Comparison of ENCODE assay signal across 8 cellular contexts in genomic region chr16:66741131-66741900, GRCh38. TPM values are rescaled to one million over a fixed set of nuclear protein-coding genes. Genes with fewer than 3 reads are reported as not detected.
DNase-seq lines count a peak whose midpoint lies in the region; ATAC-seq, FAIRE-seq and TF ChIP-seq lines count a peak whose summit lies in the region.

No MANE protein-coding gene starts in this region.

- H3K27ac Mint-ChIP-seq in activated naive CD4-positive, alpha-beta T cell treated with anti-CD3 and anti-CD28 coated beads, Interleukin-2, amount 10 ng/mL, durations not matched to agents 7 days and 5 days: peak overlapping the region; percentile 20
- no peak overlapping the region for H3K27ac Mint-ChIP-seq in activated naive CD4-positive, alpha-beta T cell treated with anti-CD3 and anti-CD28 coated beads for 36 hours

- no peaks in the 10 kb centered on the region for H3K27me3 ChIP-seq in GM12878 (replicated peaks in 1 of 2; ENCODE audit: control insufficient read depth in 2 of 2, insufficient read depth in 2 of 2, low read length in 1 of 2)
- H3K27me3 ChIP-seq in skeletal muscle tissue (ENCODE audit: control insufficient read depth in 3 of 3, insufficient read depth in 3 of 3, low read length in 3 of 3): no peaks in the 10 kb centered on the region

- H2AFZ ChIP-seq in GM12878 (ENCODE audit: control insufficient read depth, low read depth, low read length): no peak overlapping the region

- peaks cover 14 to 24% of the 10 kb centered on the region in 2 experiments for H3K36me3 ChIP-seq in GM12878 (ENCODE audit: control insufficient read depth in 2 of 2, insufficient read depth in 2 of 2, low read length in 1 of 2)
- peaks cover 11 to 34% (median 17%) of the 10 kb centered on the region in 3 donors for H3K36me3 ChIP-seq in skeletal muscle tissue (ENCODE audit: control insufficient read depth in 3 of 3, insufficient read depth in 3 of 3, low read length in 3 of 3)

- H3K4me3 ChIP-seq in GM12878: no peak overlapping the region
- peak overlapping the region in 2 of 3 donors; percentile 1 to 39 for H3K4me3 ChIP-seq in skeletal muscle tissue (ENCODE audit: low read length in 3 of 3)

- H3K4me3 Mint-ChIP-seq in activated naive CD4-positive, alpha-beta T cell treated with anti-CD3 and anti-CD28 coated beads, Interleukin-2, amount 10 ng/mL, durations not matched to agents 7 days and 5 days: no peak overlapping the region
- H3K4me3 Mint-ChIP-seq in activated naive CD4-positive, alpha-beta T cell treated with anti-CD3 and anti-CD28 coated beads for 36 hours: no peak overlapping the region

- CTCF ChIA-PET in activated naive CD4-positive, alpha-beta T cell treated with anti-CD3 and anti-CD28 coated beads, Interleukin-2, amount 10 ng/mL, durations not matched to agents 7 days and 5 days (lab: Charles Lee): interaction anchor here (0.6 to 6.7 kb wide), 10 partner anchors 8 to 336 kb away, joined by 3 to 85 read pairs (median 4); partner anchors contain the start of gene DYNC1LI2
- CTCF ChIA-PET in activated naive CD4-positive, alpha-beta T cell treated with anti-CD3 and anti-CD28 coated beads for 36 hours (lab: Charles Lee): interaction anchor here (0.7 to 4.4 kb wide), 16 partner anchors 10 to 382 kb away, joined by 3 to 31 read pairs (median 4); partner anchors contain the start of genes DYNC1LI2 and NAE1
- CTCF ChIA-PET in GM12878 (lab: Yijun Ruan, JAX): interaction anchor here (0.6 to 8.5 kb wide), 24 partner anchors 7 to 335 kb away, joined by 3 to 76 read pairs (median 4); partner anchors contain the start of genes DYNC1LI2, NAE1 and PDP2

- intact Hi-C loops in activated naive CD4-positive, alpha-beta T cell treated with anti-CD3 and anti-CD28 coated beads for 36 hours (cut with micrococcal nuclease): loop anchor here (5.0 kb wide), 1 partner anchor 79 kb away; no protein-coding TSS in a partner anchor
- intact Hi-C loops in GM12878 (cut with micrococcal nuclease; ENCODE audit: unreplicated experiment): no loop called here

- TF ChIP-seq CTCF in GM12878 (IDR thresholded peaks at IDR 0.05 in 2 of 3, conservative IDR thresholded peaks at IDR 0.05 in 1 of 3; ENCODE audit: control insufficient read depth in 2 of 3, extremely low read depth in 1 of 3, insufficient read depth in 1 of 3, low read depth in 3 of 3, low read length in 3 of 3): no peak

- no peak for TF ChIP-seq POLR2A in GM12878 (IDR thresholded peaks at IDR 0.05; ENCODE audit: low read depth, low read length)

- RAD21 ChIA-PET in GM12878 (lab: Charles Lee; ENCODE audit: unreplicated experiment): interaction anchor here (0.7 to 1.2 kb wide), 4 partner anchors 11 to 335 kb away, joined by 3 to 4 read pairs (median 4); no protein-coding TSS in a partner anchor

- no peak for FAIRE-seq in GM12878 (lab: Jason Lieb, UNC)

- POLR2A ChIA-PET in GM12878 (lab: Charles Lee): interaction anchor here (0.6 to 1.4 kb wide), 4 partner anchors 10 to 145 kb away, joined by 3 to 5 read pairs (median 4); partner anchors contain the start of gene DYNC1LI2

- WGBS in GM12878 (ENCODE audit: insufficient coverage, insufficient replicate concordance, low lambda C conversion rate, missing lambda C conversion rate): 88% methylated on average over 10 of the region's 10 CpGs

- BruUV-seq in GM12878 (replicated peaks; lab: Mats Ljungman, UMichigan): TSS peak; percentile 25

- in situ Hi-C loops in GM12878 (cut with MboI): no loop called here

- H3K4me1 ChIP-seq in GM12878 (ENCODE audit: control insufficient read depth, insufficient read depth, low read length) (no peaks in the 10 kb centered on the region), skeletal muscle tissue (ENCODE audit: control insufficient read depth in 3 of 3, insufficient read depth in 3 of 3, low read length in 3 of 3) (peaks cover 30 to 38% (median 35%) of the 10 kb centered on the region in 3 donors)

- no peak for TF ChIP-seq EP300 in GM12878 (IDR thresholded peaks at IDR 0.05; ENCODE audit: borderline replicate concordance in 1 of 2, control insufficient read depth in 1 of 2, low read depth in 2 of 2, low read length in 2 of 2)

- no peaks in the 10 kb centered on the region for H3K9me3 Mint-ChIP-seq in activated naive CD4-positive, alpha-beta T cell treated with anti-CD3 and anti-CD28 coated beads, Interleukin-2, amount 10 ng/mL, durations not matched to agents 7 days and 5 days
- H3K9me3 Mint-ChIP-seq in activated naive CD4-positive, alpha-beta T cell treated with anti-CD3 and anti-CD28 coated beads for 36 hours: no peaks in the 10 kb centered on the region

- H3K9me3 ChIP-seq in GM12878 (replicated peaks; ENCODE audit: control insufficient read depth, insufficient read depth, low read length): no peaks in the 10 kb centered on the region
- H3K9me3 ChIP-seq in skeletal muscle tissue (ENCODE audit: control insufficient read depth in 3 of 3, low read length in 3 of 3): no peaks in the 10 kb centered on the region

- H3K9ac ChIP-seq in GM12878 (ENCODE audit: control insufficient read depth, insufficient read depth, low read length): no peak overlapping the region
- peak overlapping the region; percentile 41 to 71 (median 66) for H3K9ac ChIP-seq in skeletal muscle tissue (ENCODE audit: low read depth in 1 of 3, low read length in 3 of 3)

- H3K4me2 ChIP-seq in GM12878 (ENCODE audit: control insufficient read depth, insufficient read depth): no peak overlapping the region

- H3K27me3 Mint-ChIP-seq in activated naive CD4-positive, alpha-beta T cell treated with anti-CD3 and anti-CD28 coated beads, Interleukin-2, amount 10 ng/mL, durations not matched to agents 7 days and 5 days: no peaks in the 10 kb centered on the region
- no peaks in the 10 kb centered on the region for H3K27me3 Mint-ChIP-seq in activated naive CD4-positive, alpha-beta T cell treated with anti-CD3 and anti-CD28 coated beads for 36 hours (ENCODE audit: low read depth)

- DNase-seq in activated naive CD4-positive, alpha-beta T cell treated with anti-CD3 and anti-CD28 coated beads, Interleukin-2, amount 10 ng/mL, durations not matched to agents 7 days and 5 days: no peak
- no peak for DNase-seq in activated naive CD4-positive, alpha-beta T cell treated with anti-CD3 and anti-CD28 coated beads for 36 hours
- DNase-seq in GM12878 (ENCODE audit: low read depth, low spot score) (no peak), hippocampal formation (lab: John Stamatoyannopoulos, UW) (peak; percentile 91 to 96), iPS-NIHi7 (ENCODE audit: extremely low spot score) (no peak)

- ATAC-seq in GM12878 (no peak; the same call in 2 of the 3 replicates), GM21717 (IDR thresholded peaks at IDR 0.05; ENCODE audit: unreplicated experiment) (no peak), HG02852 (IDR thresholded peaks at IDR 0.05; ENCODE audit: unreplicated experiment) (no peak)

- TF ChIP-seq RAD21 in GM12878 (IDR thresholded peaks at IDR 0.05; ENCODE audit: insufficient read depth, low read depth, low read length): no peak

- SMC1A ChIA-PET in GM12878 (lab: Charles Lee; ENCODE audit: uncharacterized antibody, unreplicated experiment): interaction anchor here (1.1 to 1.7 kb wide), 5 partner anchors 11 to 335 kb away, joined by 3 to 11 read pairs (median 4); no protein-coding TSS in a partner anchor

- no peaks in the 10 kb centered on the region for H4K20me1 ChIP-seq in GM12878 (ENCODE audit: control insufficient read depth, insufficient read depth)

- peaks cover 28% of the 10 kb centered on the region for H3K4me1 Mint-ChIP-seq in activated naive CD4-positive, alpha-beta T cell treated with anti-CD3 and anti-CD28 coated beads, Interleukin-2, amount 10 ng/mL, durations not matched to agents 7 days and 5 days
- peaks cover 10% of the 10 kb centered on the region for H3K4me1 Mint-ChIP-seq in activated naive CD4-positive, alpha-beta T cell treated with anti-CD3 and anti-CD28 coated beads for 36 hours (ENCODE audit: low read depth)

- H3K27ac ChIP-seq in GM12878 (ENCODE audit: control insufficient read depth, insufficient read depth) (no peak overlapping the region), skeletal muscle tissue (ENCODE audit: low read depth, low read length) (peak overlapping the region; percentile 88)

- H3K79me2 ChIP-seq in GM12878 (ENCODE audit: control insufficient read depth, insufficient read depth, low read length): peaks cover 6% of the 10 kb centered on the region

- peaks cover 43% of the 10 kb centered on the region for H3K36me3 Mint-ChIP-seq in activated naive CD4-positive, alpha-beta T cell treated with anti-CD3 and anti-CD28 coated beads, Interleukin-2, amount 10 ng/mL, durations not matched to agents 7 days and 5 days
- peaks cover 9% of the 10 kb centered on the region for H3K36me3 Mint-ChIP-seq in activated naive CD4-positive, alpha-beta T cell treated with anti-CD3 and anti-CD28 coated beads for 36 hours (ENCODE audit: low read depth)

RNA-seq across cellular contexts. Expression of gene DYNC1LI2, which starts 10.1 kb away (rescaled TPM):
- total RNA-seq in activated naive CD4-positive, alpha-beta T cell treated with anti-CD3 and anti-CD28 coated beads for 36 hours: 10 to 100 TPM; 30.8 to 31.0 TPM
- 145 and 165 TPM in 2 replicates for total RNA-seq in GM12878 (2013; cell fraction: nucleolus; rRNA removed)
- total RNA-seq in GM12878 (2014; rRNA removed) (27.2 and 28.4 TPM in 2 replicates), GM12878 (2014; rRNA removed; fragmentation: Illumina TruSeq; extraction: Trizol) (29.5 TPM in 2 replicates), GM12878 (2021) (33.9 and 37.9 TPM in 2 replicates), skeletal muscle tissue (70.5 TPM)
- 23.4 TPM for polyA plus RNA-seq in GM12878 (2011; ENCODE audit: low read depth)
- polyA plus RNA-seq in GM12878 (2011; rRNA removed) (31.0 and 35.2 TPM in 2 replicates), GM12878 (2014; fragmentation: Illumina TruSeq; extraction: Trizol) (36.4 and 40.9 TPM in 2 replicates), GM12878 (2014; fragmentation: Nextera tagmentation; extraction: Ambion mirVana) (1 to 10 TPM; 6.0 to 8.3 TPM), GM12878 (2014; rRNA removed) (39.4 and 47.4 TPM in 2 replicates), GM12878 (2016; fragmentation: Nextera tagmentation; extraction: Ambion mirVana) (10 to 100 TPM; 41.8 to 46.5 TPM)
- polyA plus RNA-seq in GM12878 (2011; cell fraction: cytosol; rRNA removed): 25.7 and 28.3 TPM in 2 replicates
- 73.5 and 89.4 TPM in 2 replicates for polyA plus RNA-seq in GM12878 (2011; cell fraction: nucleus; rRNA removed)
- polyA plus RNA-seq in GM12878 (2012): 19.0 and 26.4 TPM in 2 replicates
- 32.8 and 33.4 TPM in 2 replicates for polyA minus RNA-seq in GM12878 (2011; rRNA and poly(A)+ RNA removed)
- polyA minus RNA-seq in GM12878 (2011; cell fraction: cytosol; rRNA and poly(A)+ RNA removed): 9.0 and 18.5 TPM in 2 replicates
- 26.1 and 44.9 TPM in 2 replicates for polyA minus RNA-seq in GM12878 (2011; cell fraction: nucleus; rRNA and poly(A)+ RNA removed)

RNA-seq across cellular contexts. Expression of gene CMTM4, which starts 44.8 kb away (rescaled TPM):
- total RNA-seq in activated naive CD4-positive, alpha-beta T cell treated with anti-CD3 and anti-CD28 coated beads for 36 hours: 1 to 10 TPM; 4.6 to 4.7 TPM
- total RNA-seq in GM12878 (2013; cell fraction: nucleolus; rRNA removed): 0.38 and 0.88 TPM in 2 replicates
- total RNA-seq in GM12878 (2014; rRNA removed) (0.11 and 0.16 TPM in 2 replicates), GM12878 (2014; rRNA removed; fragmentation: Illumina TruSeq; extraction: Trizol) (0.18 and 0.23 TPM in 2 replicates), GM12878 (2021) (0.21 and 0.53 TPM in 2 replicates), skeletal muscle tissue (10.4 TPM)
- polyA plus RNA-seq in GM12878 (2011; ENCODE audit: low read depth): 0.07 TPM
- polyA plus RNA-seq in GM12878 (2011; rRNA removed) (0.27 and 0.43 TPM in 2 replicates), GM12878 (2014; fragmentation: Illumina TruSeq; extraction: Trizol) (0.05 and 0.18 TPM in 2 replicates), GM12878 (2014; fragmentation: Nextera tagmentation; extraction: Ambion mirVana) (under 1 TPM; 0.02 to 0.08 TPM), GM12878 (2014; rRNA removed) (0.10 and 0.13 TPM in 2 replicates), GM12878 (2016; fragmentation: Nextera tagmentation; extraction: Ambion mirVana) (not detected)
- polyA plus RNA-seq in GM12878 (2011; cell fraction: cytosol; rRNA removed): 0.28 and 0.34 TPM in 2 replicates
- polyA plus RNA-seq in GM12878 (2011; cell fraction: nucleus; rRNA removed): 0.94 and 1.2 TPM in 2 replicates
- 0.09 and 0.18 TPM in 2 replicates for polyA plus RNA-seq in GM12878 (2012)
- polyA minus RNA-seq in GM12878 (2011; rRNA and poly(A)+ RNA removed): 0.21 and 0.73 TPM in 2 replicates
- 0.52 and 0.67 TPM in 2 replicates for polyA minus RNA-seq in GM12878 (2011; cell fraction: cytosol; rRNA and poly(A)+ RNA removed)
- polyA minus RNA-seq in GM12878 (2011; cell fraction: nucleus; rRNA and poly(A)+ RNA removed): 0.12 and 0.38 TPM in 2 replicates

Comparison
In these comparisons a context has a peak if more than half of its experiments do, and no peak if none do; other contexts are left out.
1. DNase-seq: peak in hippocampal formation (2 of 2); none in activated naive CD4-positive, alpha-beta T cell treated with anti-CD3 and anti-CD28 coated beads, Interleukin-2, amount 10 ng/mL, durations not matched to agents 7 days and 5 days (single experiment), activated naive CD4-positive, alpha-beta T cell treated with anti-CD3 and anti-CD28 coated beads for 36 hours (single experiment), GM12878 (single experiment) and iPS-NIHi7 (single experiment).